Comparison of ENCODE assay signal across 1 cellular context in the genomic region with DNA sequence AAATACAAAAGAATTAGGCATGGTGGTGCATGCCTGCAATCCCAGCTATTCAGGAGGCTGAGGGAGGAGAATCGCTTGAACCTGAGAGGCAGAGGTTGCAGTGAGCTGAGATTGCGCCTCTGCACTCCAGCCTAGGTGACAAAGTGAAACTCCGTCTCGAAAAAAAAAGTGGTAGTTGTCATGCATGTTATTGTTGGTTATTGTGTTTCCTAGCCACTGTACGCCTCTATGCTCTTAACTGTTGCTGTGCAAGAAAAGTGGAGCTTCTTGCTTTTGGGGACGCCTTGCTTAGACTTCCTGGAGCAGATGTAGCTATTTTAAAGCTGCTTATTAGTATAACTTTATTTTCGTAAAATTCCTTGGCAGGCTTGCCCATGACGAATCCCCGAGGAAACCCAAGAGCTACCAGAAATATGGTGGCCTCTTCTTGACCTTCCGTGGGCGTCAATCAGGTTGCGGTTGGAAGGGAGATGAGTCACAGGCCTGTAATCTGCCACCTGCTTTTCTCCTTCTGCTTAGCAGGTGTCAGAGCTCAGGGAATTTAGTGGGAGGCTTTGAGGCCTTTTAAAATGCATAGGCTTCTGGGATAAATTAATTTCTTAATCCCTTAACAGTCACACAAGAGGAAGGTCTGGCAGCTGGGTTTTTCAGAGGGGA.
TF ChIP-seq lines count a peak whose summit lies in the region.

No MANE protein-coding gene starts in this region.

TF ChIP-seq in K562, 482 proteins besides CTCF, POLR2A, EP300 and RAD21 (continued from another document):
- TF ChIP-seq, protein P1, sequence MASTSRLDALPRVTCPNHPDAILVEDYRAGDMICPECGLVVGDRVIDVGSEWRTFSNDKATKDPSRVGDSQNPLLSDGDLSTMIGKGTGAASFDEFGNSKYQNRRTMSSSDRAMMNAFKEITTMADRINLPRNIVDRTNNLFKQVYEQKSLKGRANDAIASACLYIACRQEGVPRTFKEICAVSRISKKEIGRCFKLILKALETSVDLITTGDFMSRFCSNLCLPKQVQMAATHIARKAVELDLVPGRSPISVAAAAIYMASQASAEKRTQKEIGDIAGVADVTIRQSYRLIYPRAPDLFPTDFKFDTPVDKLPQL (IDR thresholded peaks at IDR 0.05; ENCODE audit: extremely low read depth, insufficient read length) = no peak
- no peak for TF ChIP-seq PRPF4 (IDR thresholded peaks at IDR 0.05; ENCODE audit: insufficient read depth, low read depth, low read length, poor library complexity, severe bottlenecking)
- TF ChIP-seq, protein P2, sequence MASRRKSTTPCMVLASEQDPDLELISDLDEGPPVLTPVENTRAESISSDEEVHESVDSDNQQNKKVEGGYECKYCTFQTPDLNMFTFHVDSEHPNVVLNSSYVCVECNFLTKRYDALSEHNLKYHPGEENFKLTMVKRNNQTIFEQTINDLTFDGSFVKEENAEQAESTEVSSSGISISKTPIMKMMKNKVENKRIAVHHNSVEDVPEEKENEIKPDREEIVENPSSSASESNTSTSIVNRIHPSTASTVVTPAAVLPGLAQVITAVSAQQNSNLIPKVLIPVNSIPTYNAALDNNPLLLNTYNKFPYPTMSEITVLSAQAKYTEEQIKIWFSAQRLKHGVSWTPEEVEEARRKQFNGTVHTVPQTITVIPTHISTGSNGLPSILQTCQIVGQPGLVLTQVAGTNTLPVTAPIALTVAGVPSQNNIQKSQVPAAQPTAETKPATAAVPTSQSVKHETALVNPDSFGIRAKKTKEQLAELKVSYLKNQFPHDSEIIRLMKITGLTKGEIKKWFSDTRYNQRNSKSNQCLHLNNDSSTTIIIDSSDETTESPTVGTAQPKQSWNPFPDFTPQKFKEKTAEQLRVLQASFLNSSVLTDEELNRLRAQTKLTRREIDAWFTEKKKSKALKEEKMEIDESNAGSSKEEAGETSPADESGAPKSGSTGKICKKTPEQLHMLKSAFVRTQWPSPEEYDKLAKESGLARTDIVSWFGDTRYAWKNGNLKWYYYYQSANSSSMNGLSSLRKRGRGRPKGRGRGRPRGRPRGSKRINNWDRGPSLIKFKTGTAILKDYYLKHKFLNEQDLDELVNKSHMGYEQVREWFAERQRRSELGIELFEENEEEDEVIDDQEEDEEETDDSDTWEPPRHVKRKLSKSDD (conservative IDR thresholded peaks at IDR 0.05; ENCODE audit: low read length) = no peak
- no peak for TF ChIP-seq GABPA (tag; conservative IDR thresholded peaks at IDR 0.05; ENCODE audit: low read depth)
- TF ChIP-seq DMBX1 (CRISPR knock-in tag; IDR thresholded peaks at IDR 0.05; ENCODE audit: borderline replicate concordance) = peak; percentile 26; the same call in 1 of the 2 replicates
- no peak for TF ChIP-seq POLR3A (IDR thresholded peaks at IDR 0.05; ENCODE audit: borderline replicate concordance, extremely low read depth, insufficient read depth, insufficient read length)
- no peak for TF ChIP-seq ZNF584 (CRISPR knock-in tag; IDR thresholded peaks at IDR 0.05; ENCODE audit: low read depth)
- TF ChIP-seq SMARCC2 (IDR thresholded peaks at IDR 0.05; ENCODE audit: low read depth) = no peak
- TF ChIP-seq, protein P3, sequence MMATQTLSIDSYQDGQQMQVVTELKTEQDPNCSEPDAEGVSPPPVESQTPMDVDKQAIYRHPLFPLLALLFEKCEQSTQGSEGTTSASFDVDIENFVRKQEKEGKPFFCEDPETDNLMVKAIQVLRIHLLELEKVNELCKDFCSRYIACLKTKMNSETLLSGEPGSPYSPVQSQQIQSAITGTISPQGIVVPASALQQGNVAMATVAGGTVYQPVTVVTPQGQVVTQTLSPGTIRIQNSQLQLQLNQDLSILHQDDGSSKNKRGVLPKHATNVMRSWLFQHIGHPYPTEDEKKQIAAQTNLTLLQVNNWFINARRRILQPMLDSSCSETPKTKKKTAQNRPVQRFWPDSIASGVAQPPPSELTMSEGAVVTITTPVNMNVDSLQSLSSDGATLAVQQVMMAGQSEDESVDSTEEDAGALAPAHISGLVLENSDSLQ (IDR thresholded peaks at IDR 0.05) = peak; percentile 89
- TF ChIP-seq RNF2 (IDR thresholded peaks at IDR 0.05) = 0 out of 2 replicates have a peak, but pooled peaks have one; percentile 38
- no peak for TF ChIP-seq ZNF830 (CRISPR knock-in tag; IDR thresholded peaks at IDR 0.05)
- TF ChIP-seq NR2C2 (CRISPR knock-in tag; IDR thresholded peaks at IDR 0.05) = no peak
- TF ChIP-seq NR2C2 (tag; IDR thresholded peaks at IDR 0.05) = peak; percentile 57; the same call in 1 of the 2 replicates
- peak; percentile 96 to 98 for TF ChIP-seq KDM1A (IDR thresholded peaks at IDR 0.05)
- TF ChIP-seq, protein P4, sequence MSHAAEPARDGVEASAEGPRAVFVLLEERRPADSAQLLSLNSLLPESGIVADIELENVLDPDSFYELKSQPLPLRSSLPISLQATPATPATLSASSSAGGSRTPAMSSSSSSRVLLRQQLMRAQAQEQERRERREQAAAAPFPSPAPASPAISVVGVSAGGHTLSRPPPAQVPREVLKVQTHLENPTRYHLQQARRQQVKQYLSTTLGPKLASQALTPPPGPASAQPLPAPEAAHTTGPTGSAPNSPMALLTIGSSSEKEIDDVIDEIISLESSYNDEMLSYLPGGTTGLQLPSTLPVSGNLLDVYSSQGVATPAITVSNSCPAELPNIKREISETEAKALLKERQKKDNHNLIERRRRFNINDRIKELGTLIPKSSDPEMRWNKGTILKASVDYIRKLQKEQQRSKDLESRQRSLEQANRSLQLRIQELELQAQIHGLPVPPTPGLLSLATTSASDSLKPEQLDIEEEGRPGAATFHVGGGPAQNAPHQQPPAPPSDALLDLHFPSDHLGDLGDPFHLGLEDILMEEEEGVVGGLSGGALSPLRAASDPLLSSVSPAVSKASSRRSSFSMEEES (CRISPR knock-in tag; IDR thresholded peaks at IDR 0.05) = no peak
- peak; percentile 60 for TF ChIP-seq KLF16 (IDR thresholded peaks at IDR 0.05)
- TF ChIP-seq JUND (IDR thresholded peaks at IDR 0.05; ENCODE audit: borderline replicate concordance, low read depth, low read length) = peak; percentile 94
- peak; percentile 89; the same call in 1 of the 3 replicates for TF ChIP-seq JUND (tag; IDR thresholded peaks at IDR 0.05; ENCODE audit: borderline replicate concordance, low read depth, low read length)
- peak; percentile 79 for TF ChIP-seq ZFX (CRISPR knock-in tag; IDR thresholded peaks at IDR 0.05)
- TF ChIP-seq, protein P5, sequence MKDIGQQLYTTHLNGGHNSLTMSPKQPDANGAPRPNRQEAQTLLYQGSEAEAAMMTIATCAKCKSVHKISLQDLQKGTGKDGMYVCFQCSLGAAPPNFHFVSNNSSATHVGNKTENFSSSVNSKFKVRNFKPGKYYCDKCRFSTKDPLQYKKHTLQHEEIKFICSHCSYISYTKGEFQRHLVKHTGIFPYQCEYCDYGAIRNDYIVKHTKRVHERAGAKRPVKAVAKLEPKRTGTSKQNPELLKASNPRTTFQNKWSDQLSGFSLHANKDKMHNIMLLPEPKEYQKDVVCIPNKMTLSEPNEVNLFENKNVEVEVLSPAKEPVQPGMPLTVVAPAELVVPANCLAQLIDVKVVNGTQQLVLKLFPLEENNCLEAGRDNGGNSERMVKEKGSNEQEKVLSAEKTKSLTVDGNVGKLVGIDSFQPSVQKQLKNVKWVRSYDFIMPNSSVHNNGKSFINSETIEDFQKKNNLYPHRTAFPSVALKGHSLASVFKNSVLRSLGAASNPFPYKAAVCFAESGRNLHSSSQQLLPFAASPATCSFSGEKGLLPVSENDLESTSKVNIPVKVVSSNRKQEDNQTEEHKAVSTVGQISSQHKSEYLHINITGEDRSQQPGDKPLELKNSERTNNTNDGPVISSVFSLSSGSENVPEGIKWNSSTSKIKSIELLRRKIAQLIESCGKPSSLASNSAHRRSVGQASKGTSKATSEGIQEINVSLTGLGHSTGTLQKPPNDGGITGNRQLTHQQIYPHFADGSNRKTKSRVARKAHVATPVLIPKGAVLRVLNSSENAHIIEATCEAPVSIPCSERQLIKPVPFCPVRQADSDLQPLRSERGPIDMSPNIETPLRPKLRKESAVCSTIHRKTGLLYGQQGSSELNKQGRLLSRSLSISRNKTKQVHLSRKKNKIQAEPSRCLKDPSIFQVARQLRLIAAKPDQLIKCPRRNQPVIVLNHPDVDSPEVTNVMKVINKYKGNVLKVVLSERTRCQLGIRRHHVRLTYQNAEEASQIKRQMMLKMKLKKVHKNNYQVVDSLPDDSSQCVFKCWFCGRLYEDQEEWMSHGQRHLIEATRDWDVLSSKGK (CRISPR knock-in tag; IDR thresholded peaks at IDR 0.05) = no peak
- TF ChIP-seq LEF1 (IDR thresholded peaks at IDR 0.05) = no peak
- no peak for TF ChIP-seq MBD2 (IDR thresholded peaks at IDR 0.05; ENCODE audit: borderline replicate concordance, low read depth)
- TF ChIP-seq ZNF133 (CRISPR knock-in tag; IDR thresholded peaks at IDR 0.05) = no peak
- no peak for TF ChIP-seq MAFK (IDR thresholded peaks at IDR 0.05; ENCODE audit: low read length)
- TF ChIP-seq, protein P6, sequence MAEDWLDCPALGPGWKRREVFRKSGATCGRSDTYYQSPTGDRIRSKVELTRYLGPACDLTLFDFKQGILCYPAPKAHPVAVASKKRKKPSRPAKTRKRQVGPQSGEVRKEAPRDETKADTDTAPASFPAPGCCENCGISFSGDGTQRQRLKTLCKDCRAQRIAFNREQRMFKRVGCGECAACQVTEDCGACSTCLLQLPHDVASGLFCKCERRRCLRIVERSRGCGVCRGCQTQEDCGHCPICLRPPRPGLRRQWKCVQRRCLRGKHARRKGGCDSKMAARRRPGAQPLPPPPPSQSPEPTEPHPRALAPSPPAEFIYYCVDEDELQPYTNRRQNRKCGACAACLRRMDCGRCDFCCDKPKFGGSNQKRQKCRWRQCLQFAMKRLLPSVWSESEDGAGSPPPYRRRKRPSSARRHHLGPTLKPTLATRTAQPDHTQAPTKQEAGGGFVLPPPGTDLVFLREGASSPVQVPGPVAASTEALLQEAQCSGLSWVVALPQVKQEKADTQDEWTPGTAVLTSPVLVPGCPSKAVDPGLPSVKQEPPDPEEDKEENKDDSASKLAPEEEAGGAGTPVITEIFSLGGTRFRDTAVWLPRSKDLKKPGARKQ (CRISPR knock-in tag; IDR thresholded peaks at IDR 0.05) = no peak
- no peak for TF ChIP-seq ATF1 (CRISPR knock-in tag; IDR thresholded peaks at IDR 0.05)
- TF ChIP-seq ATF1 (tag; IDR thresholded peaks at IDR 0.05) = no peak
- TF ChIP-seq, protein P7, sequence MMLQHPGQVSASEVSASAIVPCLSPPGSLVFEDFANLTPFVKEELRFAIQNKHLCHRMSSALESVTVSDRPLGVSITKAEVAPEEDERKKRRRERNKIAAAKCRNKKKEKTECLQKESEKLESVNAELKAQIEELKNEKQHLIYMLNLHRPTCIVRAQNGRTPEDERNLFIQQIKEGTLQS (IDR thresholded peaks at IDR 0.05) = peak; percentile 88
- TF ChIP-seq, protein P7 (CRISPR knock-in tag; conservative IDR thresholded peaks at IDR 0.05) = 0 out of 2 replicates have a peak, but pooled peaks have one; percentile 64
- TF ChIP-seq FOXJ3 (CRISPR knock-in tag; IDR thresholded peaks at IDR 0.05) = no peak
- TF ChIP-seq TCF7 (IDR thresholded peaks at IDR 0.05; ENCODE audit: borderline replicate concordance) = no peak
- TF ChIP-seq, protein P8, sequence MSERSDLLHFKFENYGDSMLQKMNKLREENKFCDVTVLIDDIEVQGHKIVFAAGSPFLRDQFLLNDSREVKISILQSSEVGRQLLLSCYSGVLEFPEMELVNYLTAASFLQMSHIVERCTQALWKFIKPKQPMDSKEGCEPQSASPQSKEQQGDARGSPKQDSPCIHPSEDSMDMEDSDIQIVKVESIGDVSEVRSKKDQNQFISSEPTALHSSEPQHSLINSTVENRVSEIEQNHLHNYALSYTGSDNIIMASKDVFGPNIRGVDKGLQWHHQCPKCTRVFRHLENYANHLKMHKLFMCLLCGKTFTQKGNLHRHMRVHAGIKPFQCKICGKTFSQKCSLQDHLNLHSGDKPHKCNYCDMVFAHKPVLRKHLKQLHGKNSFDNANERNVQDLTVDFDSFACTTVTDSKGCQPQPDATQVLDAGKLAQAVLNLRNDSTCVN (CRISPR knock-in tag; IDR thresholded peaks at IDR 0.05) = no peak
- TF ChIP-seq, protein P9, sequence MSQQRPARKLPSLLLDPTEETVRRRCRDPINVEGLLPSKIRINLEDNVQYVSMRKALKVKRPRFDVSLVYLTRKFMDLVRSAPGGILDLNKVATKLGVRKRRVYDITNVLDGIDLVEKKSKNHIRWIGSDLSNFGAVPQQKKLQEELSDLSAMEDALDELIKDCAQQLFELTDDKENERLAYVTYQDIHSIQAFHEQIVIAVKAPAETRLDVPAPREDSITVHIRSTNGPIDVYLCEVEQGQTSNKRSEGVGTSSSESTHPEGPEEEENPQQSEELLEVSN (IDR thresholded peaks at IDR 0.05; ENCODE audit: borderline replicate concordance in 1 of 2, extremely low read depth in 1 of 2, insufficient read depth in 1 of 2, insufficient read length in 1 of 2, low read depth in 1 of 2, low read length in 1 of 2, poor library complexity in 1 of 2, severe bottlenecking in 1 of 2) = peak in 1 of 2 experiments; percentile 69
- TF ChIP-seq TCF3 (CRISPR knock-in tag; IDR thresholded peaks at IDR 0.05) = peak; percentile 67
- peak; percentile 53; the same call in 1 of the 2 replicates for TF ChIP-seq POLR2AphosphoS5 (IDR thresholded peaks at IDR 0.05; ENCODE audit: control insufficient read depth, insufficient read depth, low read depth, low read length)
- no peak for TF ChIP-seq ADNP (tag; IDR thresholded peaks at IDR 0.05)
- no peak for TF ChIP-seq ZFP36 (IDR thresholded peaks at IDR 0.05; ENCODE audit: low read depth, low read length, partially characterized antibody)
- TF ChIP-seq, protein P10, sequence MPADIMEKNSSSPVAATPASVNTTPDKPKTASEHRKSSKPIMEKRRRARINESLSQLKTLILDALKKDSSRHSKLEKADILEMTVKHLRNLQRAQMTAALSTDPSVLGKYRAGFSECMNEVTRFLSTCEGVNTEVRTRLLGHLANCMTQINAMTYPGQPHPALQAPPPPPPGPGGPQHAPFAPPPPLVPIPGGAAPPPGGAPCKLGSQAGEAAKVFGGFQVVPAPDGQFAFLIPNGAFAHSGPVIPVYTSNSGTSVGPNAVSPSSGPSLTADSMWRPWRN (IDR thresholded peaks at IDR 0.05; ENCODE audit: low read depth) = 0 out of 2 replicates have a peak, but pooled peaks have one; percentile 17
- TF ChIP-seq OTX1 (CRISPR knock-in tag; IDR thresholded peaks at IDR 0.05) = no peak
- peak; percentile 32 to 68; a peak in 1 of 4 replicates for TF ChIP-seq TRIM24 (IDR thresholded peaks at IDR 0.05)
- peak; percentile 85 for TF ChIP-seq CBFA2T3 (IDR thresholded peaks at IDR 0.05)
- peak; percentile 83 for TF ChIP-seq TEAD4 (IDR thresholded peaks at IDR 0.05; ENCODE audit: low read length)
- no peak for TF ChIP-seq TEAD4 (CRISPR knock-in tag; IDR thresholded peaks at IDR 0.05; ENCODE audit: borderline replicate concordance)
- no peak for TF ChIP-seq WHSC1 (IDR thresholded peaks at IDR 0.05; ENCODE audit: low read length)
